Comparison of ENCODE assay signal across 15 cellular contexts in the genomic region with DNA sequence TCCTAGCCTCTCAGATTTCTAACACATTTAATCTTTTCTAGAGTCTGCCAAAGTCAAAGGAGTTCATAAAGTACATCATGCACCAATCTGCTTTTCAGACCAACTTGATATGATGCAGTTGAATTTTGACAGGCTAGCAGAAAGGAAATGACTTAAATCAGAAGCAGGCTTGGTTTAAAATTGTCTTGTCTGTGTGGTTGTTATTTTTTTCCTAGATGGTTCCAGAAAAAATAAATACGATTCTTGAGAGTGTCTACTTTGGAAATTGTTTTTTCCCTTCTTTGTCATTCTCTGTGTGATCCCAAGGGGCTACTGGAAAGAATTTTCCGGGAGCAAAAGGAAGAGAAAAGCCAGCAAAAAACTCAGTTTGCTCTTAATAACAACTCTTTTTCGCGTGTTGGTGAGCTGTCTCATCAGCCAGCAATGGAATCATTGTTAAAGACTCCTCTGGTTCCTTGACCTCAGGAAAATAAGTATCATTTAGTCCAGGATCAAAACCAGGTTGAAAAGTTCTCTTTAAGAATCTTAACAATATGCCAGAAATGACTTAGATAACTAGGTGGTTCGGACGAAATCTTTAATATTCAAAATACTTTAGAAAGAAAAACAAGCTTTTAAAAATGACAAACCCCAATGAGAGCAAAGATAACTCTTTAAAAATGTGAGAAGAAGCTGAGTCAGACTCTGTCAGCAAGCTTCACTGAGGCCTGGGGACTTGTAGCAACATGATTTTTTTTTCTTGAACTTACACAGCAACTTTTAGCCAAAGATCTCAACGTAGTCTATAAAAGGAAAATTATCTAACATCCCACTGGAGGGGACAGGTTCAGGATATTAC. TPM values are rescaled to one million over a fixed set of nuclear protein-coding genes. Genes with fewer than 3 reads are reported as not detected.
DNase-seq lines count a peak whose midpoint lies in the region; ATAC-seq and TF ChIP-seq lines count a peak whose summit lies in the region.
"Had no signal": no experiment of that assay in that cellular context is flagged by ENCODE, and none has a peak within 500 bp of the region (broad histone marks: within the 10 kb centered on the region; RNA-seq: fewer than 3 reads in every experiment).

No MANE protein-coding gene starts in this region.

- 4 to 7% (median 6%) methylated on average over 7 of the region's 7 CpGs for WGBS in ovary, 3 donors

- no peaks in the 10 kb centered on the region for H3K36me3 ChIP-seq in ovary

- H3K4me1 Mint-ChIP-seq in MCF 10A (ENCODE audit: insufficient read depth, unreplicated experiment): peaks cover 17% of the 10 kb centered on the region
- H3K4me1 Mint-ChIP-seq in activated CD4-positive, alpha-beta T cell treated with anti-CD3 and anti-CD28 coated beads, Interleukin-2, amount 10 ng/mL, durations not matched to agents 24 days and 14 days: no peaks in the 10 kb centered on the region
- H3K4me1 Mint-ChIP-seq in activated T-cell treated with anti-CD3 and anti-CD28 coated beads, Interleukin-2, amount 50 U/mL, for 72 hours (ENCODE audit: low read depth): no peaks in the 10 kb centered on the region
- H3K4me1 Mint-ChIP-seq: CD4-positive, alpha-beta memory T cell; nephron progenitor cell had no signal

- H3K36me3 Mint-ChIP-seq in MCF 10A (ENCODE audit: insufficient read depth, unreplicated experiment): no peaks in the 10 kb centered on the region
- no peaks in the 10 kb centered on the region for H3K36me3 Mint-ChIP-seq in activated CD4-positive, alpha-beta T cell treated with anti-CD3 and anti-CD28 coated beads, Interleukin-2, amount 10 ng/mL, durations not matched to agents 24 days and 14 days (ENCODE audit: low read depth)
- H3K36me3 Mint-ChIP-seq in activated T-cell treated with anti-CD3 and anti-CD28 coated beads, Interleukin-2, amount 50 U/mL, for 72 hours (ENCODE audit: insufficient read depth in 2 of 2): no peaks in the 10 kb centered on the region
- H3K36me3 Mint-ChIP-seq: CD4-positive, alpha-beta memory T cell had no signal

- peaks cover 5% of the 10 kb centered on the region for H3K4me1 ChIP-seq in ovary (ENCODE audit: insufficient read depth)

- no peak for TF ChIP-seq EP300 in ovary (IDR thresholded peaks at IDR 0.05)

- BruUV-seq in MCF 10A (replicated peaks; lab: Mats Ljungman, UMichigan): no TSS peak

- intact Hi-C loops in MCF 10A (cut with micrococcal nuclease): no loop called here
- intact Hi-C loops in left cardiac atrium (cut with DNase I): no loop called here
- intact Hi-C loops in ovary (cut with DNase I): no loop called here
- intact Hi-C loops in activated CD4-positive, alpha-beta T cell treated with anti-CD3 and anti-CD28 coated beads, Interleukin-2, amount 10 ng/mL, durations not matched to agents 24 days and 14 days (cut with micrococcal nuclease): no loop called here

- no peaks in the 10 kb centered on the region for H3K9me3 ChIP-seq in ovary

- H3K27me3 Mint-ChIP-seq in MCF 10A (ENCODE audit: insufficient read depth, unreplicated experiment): no peaks in the 10 kb centered on the region
- H3K27me3 Mint-ChIP-seq in activated CD4-positive, alpha-beta T cell treated with anti-CD3 and anti-CD28 coated beads, Interleukin-2, amount 10 ng/mL, durations not matched to agents 24 days and 14 days: peaks cover 1% of the 10 kb centered on the region
- H3K27me3 Mint-ChIP-seq in activated T-cell treated with anti-CD3 and anti-CD28 coated beads, Interleukin-2, amount 50 U/mL, for 72 hours (ENCODE audit: low read depth): peaks cover 7% of the 10 kb centered on the region

- CTCF ChIA-PET in MCF 10A (lab: Yijun Ruan, JAX): no interaction called here

- H3K27ac ChIP-seq in ovary: peak overlapping the region in 1 of 2 donors; percentile 77

- no peak overlapping the region for H3K4me3 Mint-ChIP-seq in MCF 10A (ENCODE audit: unreplicated experiment)
- H3K4me3 Mint-ChIP-seq in activated CD4-positive, alpha-beta T cell treated with anti-CD3 and anti-CD28 coated beads, Interleukin-2, amount 10 ng/mL, durations not matched to agents 24 days and 14 days: no peak overlapping the region
- no peak overlapping the region for H3K4me3 Mint-ChIP-seq in activated T-cell treated with anti-CD3 and anti-CD28 coated beads, Interleukin-2, amount 50 U/mL, for 72 hours
- H3K4me3 Mint-ChIP-seq: CD4-positive, alpha-beta memory T cell; nephron progenitor cell had no signal

- TF ChIP-seq CTCF in MCF 10A (IDR thresholded peaks at IDR 0.05; ENCODE audit: unreplicated experiment) (no peak), ovary (IDR thresholded peaks at IDR 0.05) (no peak)

- TF ChIP-seq POLR2A in ovary (IDR thresholded peaks at IDR 0.05): no peak

- POLR2A ChIA-PET in MCF 10A (lab: Yijun Ruan, JAX): interaction anchor here (0.9 to 1.6 kb wide), 4 partner anchors 32 to 58 kb away, joined by 3 to 8 read pairs (median 6); a partner anchor contains a TSS

- peak; percentile 40 to 70 for ATAC-seq in left cardiac atrium
- ATAC-seq in activated T-cell treated with anti-CD3 and anti-CD28 coated beads, Interleukin-2, amount 50 U/mL, for 72 hours (replicated peaks in 1 of 2): no peak

- peak; percentile 44 for DNase-seq in GM03348 (ENCODE audit: low spot score)
- DNase-seq in MCF 10A (ENCODE audit: unreplicated experiment): peak; percentile 54
- no peak for DNase-seq in left cardiac atrium
- no peak for DNase-seq in skeletal muscle cell (ENCODE audit: low read depth)
- DNase-seq in ovary: no peak
- DNase-seq in activated CD4-positive, alpha-beta T cell treated with anti-CD3 and anti-CD28 coated beads, Interleukin-2, amount 10 ng/mL, durations not matched to agents 24 days and 14 days: no peak
- no peak for DNase-seq in NCI-H1930 (lab: John Stamatoyannopoulos, UW)
- DNase-seq in activated T-cell treated with anti-CD3 and anti-CD28 coated beads, Interleukin-2, amount 50 U/mL, for 72 hours: no peak
- DNase-seq: activated CD4-positive, CD25-positive, alpha-beta regulatory T cell treated with anti-CD3 and anti-CD28 coated beads, Interleukin-2, amount 50 U/mL, for 72 hours; activated naive CD4-positive, alpha-beta T cell treated with anti-CD3 and anti-CD28 coated beads, Interleukin-2, amount 50 U/mL, for 16 hours; CD4-positive, alpha-beta memory T cell; glutamatergic neuron; NCI-H1105 treated with DMSO at 0.1 percent for 48 hours; nephron progenitor cell had no signal

- H3K9me3 Mint-ChIP-seq in MCF 10A (ENCODE audit: unreplicated experiment): no peaks in the 10 kb centered on the region
- H3K9me3 Mint-ChIP-seq in activated CD4-positive, alpha-beta T cell treated with anti-CD3 and anti-CD28 coated beads, Interleukin-2, amount 10 ng/mL, durations not matched to agents 24 days and 14 days: no peaks in the 10 kb centered on the region
- no peaks in the 10 kb centered on the region for H3K9me3 Mint-ChIP-seq in activated T-cell treated with anti-CD3 and anti-CD28 coated beads, Interleukin-2, amount 50 U/mL, for 72 hours
- H3K9me3 Mint-ChIP-seq: CD4-positive, alpha-beta memory T cell; nephron progenitor cell had no signal

- H3K27ac Mint-ChIP-seq in MCF 10A (ENCODE audit: low read depth, unreplicated experiment): peak overlapping the region; percentile 81
- no peak overlapping the region for H3K27ac Mint-ChIP-seq in activated CD4-positive, alpha-beta T cell treated with anti-CD3 and anti-CD28 coated beads, Interleukin-2, amount 10 ng/mL, durations not matched to agents 24 days and 14 days
- no peak overlapping the region for H3K27ac Mint-ChIP-seq in activated T-cell treated with anti-CD3 and anti-CD28 coated beads, Interleukin-2, amount 50 U/mL, for 72 hours
- H3K27ac Mint-ChIP-seq: CD4-positive, alpha-beta memory T cell; nephron progenitor cell had no signal

- H3K4me3 ChIP-seq in skeletal muscle cell (ENCODE audit: low read depth, low read length) (peak overlapping the region; percentile 3), ovary (no peak overlapping the region)
- H3K4me3 ChIP-seq: GM12878 had no signal

- H3K27me3 ChIP-seq in ovary: no peaks in the 10 kb centered on the region

RNA-seq across cellular contexts. Expression of a gene that starts 49.7 kb away (rescaled TPM):
- total RNA-seq in MCF 10A (2022) (5.9 and 7.6 TPM in 2 replicates), left cardiac atrium (10 to 100 TPM; 35.4 to 55.7 TPM), ovary (10 to 100 TPM; 22.4 to 50.3 (median 38.0) TPM)
- polyA plus RNA-seq in ovary: 10 to 100 TPM; 10.7 to 31.1 TPM
- 0.65 and 0.76 TPM in 2 replicates for total RNA-seq in activated CD4-positive, alpha-beta T cell treated with anti-CD3 and anti-CD28 coated beads, Interleukin-2, amount 10 ng/mL, durations not matched to agents 24 days and 14 days
- 1 to 10 TPM; 1.5 to 1.6 TPM for total RNA-seq in activated T-cell treated with anti-CD3 and anti-CD28 coated beads, Interleukin-2, amount 50 U/mL, for 72 hours
- polyA plus RNA-seq: CD4-positive, alpha-beta memory T cell had no signal

Comparison
In these comparisons a context has a peak if more than half of its experiments do, and no peak if none do; other contexts are left out.
1. DNase-seq: peak in GM03348 (single experiment) and MCF 10A (single experiment); none in left cardiac atrium (single experiment), skeletal muscle cell (single experiment), ovary (0 of 5), activated CD4-positive, alpha-beta T cell treated with anti-CD3 and anti-CD28 coated beads, Interleukin-2, amount 10 ng/mL, durations not matched to agents 24 days and 14 days (single experiment), NCI-H1930 (0 of 2) and activated T-cell treated with anti-CD3 and anti-CD28 coated beads, Interleukin-2, amount 50 U/mL, for 72 hours (0 of 2).
2. ATAC-seq: peak in left cardiac atrium (2 of 2); none in activated T-cell treated with anti-CD3 and anti-CD28 coated beads, Interleukin-2, amount 50 U/mL, for 72 hours (0 of 2).